Comparison of ENCODE assay signal across 10 cellular contexts in genomic region chr10:7258948-7259523, GRCh38.
DNase-seq lines count a peak whose midpoint lies in the region; ATAC-seq and TF ChIP-seq lines count a peak whose summit lies in the region.
"Had no signal": no experiment of that assay in that cellular context is flagged by ENCODE, and none has a peak within 500 bp of the region (broad histone marks: within the 10 kb centered on the region; RNA-seq: fewer than 3 reads in every experiment).

No MANE protein-coding gene starts in this region.

- H3K27ac ChIP-seq in brain microvascular endothelial cell = no peak overlapping the region
- H3K27ac ChIP-seq: thoracic aorta had no signal

- no peaks in the 10 kb centered on the region for H3K27me3 Mint-ChIP-seq in natural killer cell treated with Interleukin-12 subunit alpha and Interleukin-12 subunit beta and Interleukin-15 and Interleukin-18, amount 100 ng/mL, for 72 hours

- in situ Hi-C loops in brain microvascular endothelial cell (cut with HindIII; ENCODE audit: low pct_ligation_motif_present, low sequenced_read_pairs) = loop anchor here (25.0 kb wide), 1 partner anchor 122 kb away; no protein-coding TSS in a partner anchor

- no peaks in the 10 kb centered on the region for H3K27me3 ChIP-seq in brain microvascular endothelial cell (replicated peaks)

- ATAC-seq in GM18868 (IDR thresholded peaks at IDR 0.05; ENCODE audit: unreplicated experiment) (peak; percentile 76), HG03521 (IDR thresholded peaks at IDR 0.05; ENCODE audit: unreplicated experiment) (peak; percentile 75), GM19467 (IDR thresholded peaks at IDR 0.05; ENCODE audit: unreplicated experiment) (no peak)
- peak; percentile 84 to 88 for ATAC-seq in natural killer cell treated with Interleukin-12 subunit alpha and Interleukin-12 subunit beta and Interleukin-15 and Interleukin-18, amount 100 ng/mL, for 72 hours
- ATAC-seq: HCT116 had no signal

- H3K4me3 Mint-ChIP-seq in natural killer cell treated with Interleukin-12 subunit alpha and Interleukin-12 subunit beta and Interleukin-15 and Interleukin-18, amount 100 ng/mL, for 72 hours = peak overlapping the region; percentile 63

- peak; percentile 51 for DNase-seq in activated CD8-positive, alpha-beta memory T cell treated with anti-CD3 and anti-CD28 coated beads, Interleukin-2, amount 50 U/mL, for 24 hours (ENCODE audit: extremely low read depth)
- peak; percentile 86 for DNase-seq in natural killer cell treated with Interleukin-12 subunit alpha and Interleukin-12 subunit beta and Interleukin-15 and Interleukin-18, amount 100 ng/mL, for 72 hours (ENCODE audit: low spot score)
- DNase-seq in NCI-H187 (lab: John Stamatoyannopoulos, UW) (no peak), brain microvascular endothelial cell (no peak), NCI-H526 treated with DMSO at 0.1 percent for 48 hours (lab: John Stamatoyannopoulos, UW) (no peak)

- H3K9me3 Mint-ChIP-seq in natural killer cell treated with Interleukin-12 subunit alpha and Interleukin-12 subunit beta and Interleukin-15 and Interleukin-18, amount 100 ng/mL, for 72 hours = no peaks in the 10 kb centered on the region

- no peak for TF ChIP-seq CTCF in brain microvascular endothelial cell (IDR thresholded peaks at IDR 0.05; ENCODE audit: low read depth, low read length, missing control alignments)

- no peak overlapping the region for H3K4me3 ChIP-seq in brain microvascular endothelial cell (ENCODE audit: low read depth, low read length)
- H3K4me3 ChIP-seq: thoracic aorta had no signal

- no peaks in the 10 kb centered on the region for H3K36me3 ChIP-seq in brain microvascular endothelial cell (replicated peaks)
- H3K36me3 ChIP-seq: thoracic aorta had no signal

- H3K4me1 Mint-ChIP-seq in natural killer cell treated with Interleukin-12 subunit alpha and Interleukin-12 subunit beta and Interleukin-15 and Interleukin-18, amount 100 ng/mL, for 72 hours (ENCODE audit: low read depth in 2 of 2) = peaks cover 70 to 73% of the 10 kb centered on the region in 2 donors

- peak overlapping the region; percentile 78 to 87 for H3K27ac Mint-ChIP-seq in natural killer cell treated with Interleukin-12 subunit alpha and Interleukin-12 subunit beta and Interleukin-15 and Interleukin-18, amount 100 ng/mL, for 72 hours

- peaks cover 9% of the 10 kb centered on the region for H3K36me3 Mint-ChIP-seq in natural killer cell treated with Interleukin-12 subunit alpha and Interleukin-12 subunit beta and Interleukin-15 and Interleukin-18, amount 100 ng/mL, for 72 hours

Comparison
In these comparisons a context has a peak if more than half of its experiments do, and no peak if none do; other contexts are left out.
1. DNase-seq: peak in activated CD8-positive, alpha-beta memory T cell treated with anti-CD3 and anti-CD28 coated beads, Interleukin-2, amount 50 U/mL, for 24 hours (single experiment) and natural killer cell treated with Interleukin-12 subunit alpha and Interleukin-12 subunit beta and Interleukin-15 and Interleukin-18, amount 100 ng/mL, for 72 hours (single experiment); none in NCI-H187 (0 of 2), brain microvascular endothelial cell (single experiment) and NCI-H526 treated with DMSO at 0.1 percent for 48 hours (single experiment).